In the genomic region with DNA sequence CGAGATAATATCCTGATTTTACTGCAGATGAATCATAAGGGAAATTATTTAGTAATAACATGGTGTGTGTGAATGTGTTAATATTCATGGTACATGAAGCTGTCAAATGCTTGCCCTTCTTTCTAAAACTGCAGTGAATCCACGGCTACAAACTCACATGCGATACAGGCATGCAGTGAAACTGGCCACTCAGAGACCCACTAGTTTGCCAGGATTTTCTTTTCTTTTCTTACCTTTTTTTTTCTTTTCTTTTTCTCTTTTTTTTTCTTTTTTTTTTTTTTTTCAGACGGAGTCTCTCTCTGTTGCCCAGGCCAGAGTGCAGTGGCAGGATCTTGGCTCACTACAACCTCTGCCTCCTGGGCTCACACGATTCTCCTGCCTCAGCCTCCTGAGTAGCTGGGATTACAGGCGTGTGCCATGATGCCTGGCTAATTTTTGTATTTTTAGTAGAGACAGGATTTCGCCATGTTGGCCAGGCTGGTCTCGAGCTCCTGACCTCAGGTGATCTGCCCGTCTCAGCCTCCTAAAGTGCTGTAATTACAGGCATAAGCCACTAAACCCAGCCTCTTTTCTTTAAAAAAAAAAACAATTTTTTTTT, we compare ENCODE assay signal across 11 cellular contexts. TPM values are rescaled to one million over a fixed set of nuclear protein-coding genes. Genes with fewer than 3 reads are reported as not detected.
DNase-seq lines count a peak whose midpoint lies in the region; ATAC-seq, FAIRE-seq and TF ChIP-seq lines count a peak whose summit lies in the region.
"Not testable (repeated sequence)": the region's sequence is repeated elsewhere in the genome, so short reads cannot be mapped to it uniquely, and the experiment has no call there.
"Had no signal": no experiment of that assay in that cellular context is flagged by ENCODE, and none has a peak within 500 bp of the region (broad histone marks: within the 10 kb centered on the region; RNA-seq: fewer than 3 reads in every experiment).

No MANE protein-coding gene starts in this region.

- not testable (repeated sequence) for TF ChIP-seq RAD21 in HCT116 (IDR thresholded peaks at IDR 0.05; ENCODE audit: low read depth)

- not testable (repeated sequence) for H3K27ac Mint-ChIP-seq in activated naive CD8-positive, alpha-beta T cell treated with anti-CD3 and anti-CD28 coated beads for 36 hours; neural crest cell (ENCODE audit: unreplicated experiment)

- POLR2A ChIA-PET in HCT116 (lab: Charles Lee) = interaction anchor here (1.2 kb wide), 1 partner anchor 319 kb away, joined by 3 read pairs; no protein-coding TSS in a partner anchor

- WGBS in right cardiac atrium = 57% methylated on average over 9 of the region's 9 CpGs
- WGBS in spleen, 5 donors = 77 to 87% (median 85%) methylated on average over 9 of the region's 9 CpGs

- not testable (repeated sequence) for H3K4me3 ChIP-seq in HCT116 (replicated peaks in 1 of 2; ENCODE audit: low read depth in 1 of 2, low read length in 2 of 2); SK-N-MC; bronchial epithelial cell (ENCODE audit: low read depth, low read length); right cardiac atrium (ENCODE audit: low read length); spleen

- not testable (repeated sequence) for TF ChIP-seq CTCF in HCT116 (IDR thresholded peaks at IDR 0.05 in 2 of 3, conservative IDR thresholded peaks at IDR 0.05 in 1 of 3; ENCODE audit: borderline replicate concordance in 1 of 3, insufficient read depth in 1 of 3, low read depth in 2 of 3, low read length in 2 of 3); bronchial epithelial cell (IDR thresholded peaks at IDR 0.05; ENCODE audit: insufficient read depth, low read length, severe bottlenecking); neural crest cell (conservative IDR thresholded peaks at IDR 0.05); spleen (IDR thresholded peaks at IDR 0.05 in 8 of 11, conservative IDR thresholded peaks at IDR 0.05 in 3 of 11)

- not testable (repeated sequence) for TF ChIP-seq POLR2A in HCT116 (IDR thresholded peaks at IDR 0.05; ENCODE audit: borderline replicate concordance, extremely low read depth, insufficient read depth, insufficient read length); spleen (IDR thresholded peaks at IDR 0.05)

- not testable (repeated sequence) for H4K20me1 ChIP-seq in HCT116 (ENCODE audit: insufficient read depth)

- H3K9me3 Mint-ChIP-seq in activated naive CD8-positive, alpha-beta T cell treated with anti-CD3 and anti-CD28 coated beads for 36 hours; neural crest cell: not testable (repeated sequence)

- not testable (repeated sequence) for ATAC-seq in HCT116, right cardiac atrium

- not testable (repeated sequence) for H3K27me3 Mint-ChIP-seq in activated naive CD8-positive, alpha-beta T cell treated with anti-CD3 and anti-CD28 coated beads for 36 hours; neural crest cell (ENCODE audit: low read depth)

- peaks cover 1 to 14% of the 10 kb centered on the region in 2 experiments; a peak in 3 of 4 replicates for H3K36me3 ChIP-seq in HCT116 (ENCODE audit: control insufficient read depth in 1 of 2, insufficient read depth in 2 of 2, low read length in 2 of 2)
- H3K36me3 ChIP-seq in SK-N-MC (ENCODE audit: insufficient read depth, low read length); bronchial epithelial cell (ENCODE audit: control insufficient read depth, insufficient read depth, low read length); spleen: not testable (repeated sequence)

- H3K27ac ChIP-seq in HCT116 (ENCODE audit: low read depth, low read length); spleen: not testable (repeated sequence)
- peak overlapping the region; percentile 8; the same call in 1 of the 2 replicates for H3K27ac ChIP-seq in SK-N-MC
- peak overlapping the region; percentile 50 for H3K27ac ChIP-seq in right cardiac atrium (ENCODE audit: low read length)

- RAD21 ChIA-PET in HCT116 (lab: Charles Lee; ENCODE audit: low non-redundant PET in 1 of 2, low total read pairs in 2 of 2, uncharacterized antibody in 2 of 2, unreplicated experiment in 2 of 2) = interaction anchor here in 1 of 2 experiments (0.6 kb wide), 1 partner anchor 15 kb away, joined by 3 read pairs; no protein-coding TSS in a partner anchor

- H3K4me1 ChIP-seq in HCT116 (ENCODE audit: control insufficient read depth in 1 of 2, insufficient read depth in 2 of 2, low read length in 2 of 2) (peaks cover 19 to 33% of the 10 kb centered on the region in 2 experiments), spleen (peaks cover 0 to 28% (median 17%) of the 10 kb centered on the region in 6 donors)
- not testable (repeated sequence) for H3K4me1 ChIP-seq in right cardiac atrium (ENCODE audit: control insufficient read depth, insufficient read depth, low read length)

- not testable (repeated sequence) for BruUV-seq in HCT116 (replicated peaks; lab: Mats Ljungman, UMichigan)

- not testable (repeated sequence) for H3K36me3 Mint-ChIP-seq in activated naive CD8-positive, alpha-beta T cell treated with anti-CD3 and anti-CD28 coated beads for 36 hours; neural crest cell (ENCODE audit: low read depth)

- H3K9me3 ChIP-seq in HCT116 (ENCODE audit: control insufficient read depth in 1 of 2, insufficient read depth in 1 of 2, low read depth in 1 of 2, low read length in 2 of 2); SK-N-MC (ENCODE audit: low read depth, low read length); right cardiac atrium (ENCODE audit: control insufficient read depth, low read length); spleen: not testable (repeated sequence)

- not testable (repeated sequence) for FAIRE-seq in bronchial epithelial cell (lab: Jason Lieb, UNC)

- CTCF ChIA-PET in HCT116 (lab: Charles Lee) = interaction anchor here (0.6 to 2.4 kb wide), 4 partner anchors 12 to 1756 kb away, joined by 4 to 21 read pairs (median 7); no protein-coding TSS in a partner anchor

- H3K27me3 ChIP-seq in HCT116 (ENCODE audit: insufficient read depth, low read length); bronchial epithelial cell (ENCODE audit: control insufficient read depth, insufficient read depth, low read length); right cardiac atrium (ENCODE audit: control insufficient read depth, insufficient read depth): not testable (repeated sequence)
- peaks cover 0 to 47% (median 3%) of the 10 kb centered on the region in 7 donors for H3K27me3 ChIP-seq in spleen (replicated peaks in 1 of 7)

- not testable (repeated sequence) for H3K9me2 ChIP-seq in HCT116 (ENCODE audit: insufficient read depth)

- peak overlapping the region; percentile 86 for H3K4me2 ChIP-seq in HCT116 (ENCODE audit: low read length)

- H2AFZ ChIP-seq in HCT116 (ENCODE audit: low read depth, low read length, poor library complexity, severe bottlenecking) = peak overlapping the region; percentile 87

- H3K9ac ChIP-seq in HCT116 (ENCODE audit: low read length) = not testable (repeated sequence)
- peak overlapping the region; percentile 32 for H3K9ac ChIP-seq in SK-N-MC (ENCODE audit: insufficient read length)

- intact Hi-C loops in HCT116 (cut with micrococcal nuclease) = loop anchor here (5.0 kb wide), 1 partner anchor 61 kb away; no protein-coding TSS in a partner anchor
- intact Hi-C loops in right cardiac atrium (cut with DNase I); spleen (cut with DNase I; ENCODE audit: low total_unique reads): not testable (repeated sequence)

- peak overlapping the region; percentile 32 for H3K4me3 Mint-ChIP-seq in activated naive CD8-positive, alpha-beta T cell treated with anti-CD3 and anti-CD28 coated beads for 36 hours
- H3K4me3 Mint-ChIP-seq in neural crest cell = peak overlapping the region; percentile 66

- not testable (repeated sequence) for DNase-seq in HCT116 (ENCODE audit: low read depth, low spot score); SK-N-MC (ENCODE audit: low read depth, low spot score); activated naive CD8-positive, alpha-beta T cell treated with anti-CD3 and anti-CD28 coated beads for 36 hours; right cardiac atrium; neural crest cell (ENCODE audit: low read depth, low spot score)
- peak; percentile 26 for DNase-seq in bronchial epithelial cell (ENCODE audit: low read depth)
- peak; percentile 20 for DNase-seq in spleen

- H3K79me2 ChIP-seq in HCT116 (ENCODE audit: insufficient read depth, low read length) = peaks cover 27% of the 10 kb centered on the region

- H3K4me1 Mint-ChIP-seq in activated naive CD8-positive, alpha-beta T cell treated with anti-CD3 and anti-CD28 coated beads for 36 hours = peaks cover 16% of the 10 kb centered on the region
- H3K4me1 Mint-ChIP-seq in neural crest cell = peaks cover 24% of the 10 kb centered on the region

RNA-seq across cellular contexts. Expression of a gene that starts 2.2 kb away (rescaled TPM):
- 39.7 TPM for total RNA-seq in HCT116 (2021; ENCODE audit: unreplicated experiment)
- 24.1 and 26.8 TPM in 2 replicates for polyA plus RNA-seq in HCT116 (2012)
- 1 to 10 TPM; 8.1 to 9.0 TPM for total RNA-seq in activated naive CD8-positive, alpha-beta T cell treated with anti-CD3 and anti-CD28 coated beads for 36 hours
- total RNA-seq in bronchial epithelial cell = 1.9 and 2.1 TPM in 2 replicates
- total RNA-seq in right cardiac atrium = 10 to 100 TPM; 18.7 to 33.2 (median 30.0) TPM
- 24.3 TPM for polyA plus RNA-seq in right cardiac atrium
- total RNA-seq in neural crest cell = 38.7 and 39.5 TPM in 2 replicates
- 1 to 10 TPM; 1.9 to 5.0 (median 4.0) TPM for total RNA-seq in spleen
- polyA plus RNA-seq in spleen = 1 to 10 TPM; 4.8 to 8.4 (median 7.4) TPM
- total RNA-seq: GM23248 had no signal
- polyA plus RNA-seq: GM23248 had no signal

RNA-seq across cellular contexts. Expression of a gene that starts 26.4 kb away (rescaled TPM):
- total RNA-seq in HCT116 (2021; ENCODE audit: unreplicated experiment) (6.7 TPM), bronchial epithelial cell (7.7 and 10.8 TPM in 2 replicates), right cardiac atrium (10 to 100 TPM; 43.9 to 67.1 (median 57.0) TPM), neural crest cell (43.3 and 43.8 TPM in 2 replicates), spleen (10 to 100 TPM in 5 of 7 donors, 1 to 10 TPM in 2; 6.3 to 23.4 (median 13.9) TPM)
- polyA plus RNA-seq in HCT116 (2012) = 4.6 and 6.1 TPM in 2 replicates
- 10 to 100 TPM in 1 of 2 experiments, 1 to 10 TPM in 1; 9.5 to 10.0 TPM for total RNA-seq in activated naive CD8-positive, alpha-beta T cell treated with anti-CD3 and anti-CD28 coated beads for 36 hours
- polyA plus RNA-seq in right cardiac atrium (60.2 TPM), spleen (1 to 10 TPM; 4.3 to 8.9 (median 8.7) TPM)

RNA-seq across cellular contexts. Expression of a gene that starts 28.9 kb away (rescaled TPM):
- total RNA-seq in HCT116 (2021; ENCODE audit: unreplicated experiment) (42.1 TPM), bronchial epithelial cell (67.6 and 81.6 TPM in 2 replicates), right cardiac atrium (10 to 100 TPM; 12.7 to 19.8 (median 15.0) TPM), neural crest cell (40.2 and 49.0 TPM in 2 replicates), spleen (10 to 100 TPM; 32.3 to 52.5 (median 37.2) TPM)
- 32.8 and 37.7 TPM in 2 replicates for polyA plus RNA-seq in HCT116 (2012)
- 10 to 100 TPM; 47.5 to 48.8 TPM for total RNA-seq in activated naive CD8-positive, alpha-beta T cell treated with anti-CD3 and anti-CD28 coated beads for 36 hours
- polyA plus RNA-seq in right cardiac atrium (26.0 TPM), spleen (10 to 100 TPM; 61.6 to 90.6 (median 83.0) TPM)

RNA-seq across cellular contexts. Expression of a gene that starts 37.6 kb away (rescaled TPM):
- total RNA-seq in HCT116 (2021; ENCODE audit: unreplicated experiment) (38.7 TPM), bronchial epithelial cell (19.0 and 19.7 TPM in 2 replicates), right cardiac atrium (1 to 10 TPM; 2.0 to 3.8 (median 2.2) TPM), neural crest cell (3.7 and 4.3 TPM in 2 replicates), spleen (10 to 100 TPM in 1 of 7 donors, 1 to 10 TPM in 6; 5.7 to 10.9 (median 8.9) TPM)
- polyA plus RNA-seq in HCT116 (2012) = 39.8 and 41.0 TPM in 2 replicates
- total RNA-seq in activated naive CD8-positive, alpha-beta T cell treated with anti-CD3 and anti-CD28 coated beads for 36 hours = 1 to 10 TPM; 1.5 to 1.6 TPM
- polyA plus RNA-seq in right cardiac atrium (1.6 TPM), spleen (1 to 10 TPM; 2.3 to 7.8 (median 7.0) TPM)

RNA-seq across cellular contexts. Expression of a gene that starts 47.0 kb away (rescaled TPM):
- not detected for total RNA-seq in HCT116 (2021; ENCODE audit: unreplicated experiment)
- not detected in 2 replicates for polyA plus RNA-seq in HCT116 (2012)
- under 1 TPM in 1 of 2 experiments, not detected in 1; 0.16 TPM for total RNA-seq in activated naive CD8-positive, alpha-beta T cell treated with anti-CD3 and anti-CD28 coated beads for 36 hours
- not detected in 2 replicates for total RNA-seq in bronchial epithelial cell
- total RNA-seq in right cardiac atrium = under 1 TPM; 0.09 to 0.84 (median 0.14) TPM
- 0.84 TPM for polyA plus RNA-seq in right cardiac atrium
- total RNA-seq in neural crest cell = 0.14 and 0.63 TPM in 2 replicates
- total RNA-seq in spleen = under 1 TPM in 2 of 7 donors, not detected in 5; 0.25 to 0.72 TPM
- under 1 TPM in 2 of 3 donors, not detected in 1; 0.11 to 0.22 TPM for polyA plus RNA-seq in spleen
- total RNA-seq: GM23248, HepG2, HT-29, RPMI7951 had no signal
- polyA plus RNA-seq: GM23248, HepG2 had no signal
